Comparison of ENCODE assay signal across 17 cellular contexts in the genomic region with DNA sequence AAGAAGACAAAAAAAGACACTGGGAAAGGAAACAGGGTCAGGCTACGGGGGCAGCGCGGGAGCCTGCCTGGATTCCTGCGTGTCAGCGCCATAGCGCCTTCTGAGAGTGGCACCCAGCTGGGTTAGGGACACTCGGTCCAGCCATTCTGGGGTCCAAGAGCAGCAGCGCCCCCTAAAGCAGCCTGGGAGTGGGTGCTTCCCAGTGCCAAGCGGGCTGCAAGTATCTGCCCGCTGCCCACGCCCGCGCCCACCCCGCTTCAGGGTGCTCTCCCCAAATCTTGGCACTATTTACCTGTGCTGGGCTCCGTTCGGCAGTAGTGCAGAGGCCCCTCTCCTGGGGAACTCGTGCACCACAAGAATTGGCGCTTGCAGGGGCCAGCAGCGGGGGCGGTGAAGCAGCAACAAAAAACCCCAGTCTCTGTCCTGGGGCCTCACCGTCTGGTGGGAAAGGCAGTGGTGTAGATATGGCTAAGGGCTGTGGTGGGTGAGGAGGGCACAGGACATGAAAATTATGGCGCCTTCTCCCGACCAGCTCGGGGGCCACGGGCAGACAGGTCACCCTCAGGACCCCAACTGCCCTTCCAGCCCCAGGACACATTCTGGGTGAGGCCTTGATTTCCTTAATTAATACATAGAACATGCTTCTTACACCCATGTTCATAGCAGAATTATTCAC. TPM values are rescaled to one million over a fixed set of nuclear protein-coding genes. Genes with fewer than 3 reads are reported as not detected.
DNase-seq lines count a peak whose midpoint lies in the region; ATAC-seq and TF ChIP-seq lines count a peak whose summit lies in the region.
"Had no signal": no experiment of that assay in that cellular context is flagged by ENCODE, and none has a peak within 500 bp of the region (broad histone marks: within the 10 kb centered on the region; RNA-seq: fewer than 3 reads in every experiment).

No MANE protein-coding gene starts in this region.

- no peak overlapping the region for H3K27ac ChIP-seq in endodermal cell (ENCODE audit: low read depth, low read length)
- H3K27ac ChIP-seq in neuronal stem cell (replicated peaks; ENCODE audit: low read length) = no peak overlapping the region
- H3K27ac ChIP-seq in hepatocyte = no peak overlapping the region

- H3K36me3 ChIP-seq in endodermal cell (ENCODE audit: control insufficient read depth, insufficient read depth, low read length) (no peaks in the 10 kb centered on the region), neuronal stem cell (replicated peaks in 1 of 2; ENCODE audit: control insufficient read depth in 2 of 2, insufficient read depth in 2 of 2, low read length in 2 of 2) (no peaks in the 10 kb centered on the region), hepatocyte (replicated peaks; ENCODE audit: insufficient read depth, low read depth) (no peaks in the 10 kb centered on the region)
- H3K36me3 ChIP-seq: BLaER1 treated with 17β-estradiol and CSF1 and Interleukin-3, amounts not matched to agents 10 nM and 100 nM had no signal

- H2BK12ac ChIP-seq in neuronal stem cell (ENCODE audit: low read length) = no peak overlapping the region

- no peak for TF ChIP-seq CTCF in natural killer cell (IDR thresholded peaks at IDR 0.05)
- TF ChIP-seq CTCF in endodermal cell (conservative IDR thresholded peaks at IDR 0.05) = peak; percentile 41
- no peak for TF ChIP-seq CTCF in omental fat pad (IDR thresholded peaks at IDR 0.05)
- TF ChIP-seq CTCF in hepatocyte (IDR thresholded peaks at IDR 0.05; ENCODE audit: poor library complexity) = no peak

- peak overlapping the region; percentile 10 for H2AK5ac ChIP-seq in neuronal stem cell (ENCODE audit: low read depth, low read length)

- no peak overlapping the region for H3K18ac ChIP-seq in neuronal stem cell (ENCODE audit: low read length)

- H3K27me3 ChIP-seq in endodermal cell (ENCODE audit: control insufficient read depth, insufficient read depth, low read length, poor library complexity, severe bottlenecking) = no peaks in the 10 kb centered on the region
- peaks cover 0 to 2% (median 0%) of the 10 kb centered on the region in 3 experiments for H3K27me3 ChIP-seq in neuronal stem cell (ENCODE audit: control insufficient read depth in 3 of 3, insufficient read depth in 3 of 3, low read depth in 1 of 3, low read length in 3 of 3)
- no peaks in the 10 kb centered on the region for H3K27me3 ChIP-seq in hepatocyte
- H3K27me3 ChIP-seq: BLaER1 treated with 17β-estradiol and CSF1 and Interleukin-3, amounts not matched to agents 10 nM and 100 nM had no signal

- DNase-seq in natural killer cell treated with Interleukin-12 subunit alpha and Interleukin-12 subunit beta and Interleukin-15 and Interleukin-18, amount 100 ng/mL, for 72 hours (ENCODE audit: low spot score) = peak; percentile 53
- DNase-seq in natural killer cell (no peak), endodermal cell (peak; percentile 62), neuronal stem cell (ENCODE audit: low spot score) (no peak), omental fat pad (ENCODE audit: low spot score) (no peak), hepatocyte (ENCODE audit: low spot score) (no peak), activated gamma-delta T cell (lab: John Stamatoyannopoulos, UW) (no peak)
- DNase-seq: activated CD4-positive, alpha-beta T cell treated with anti-CD3 and anti-CD28 coated beads for 48 hours; MM.1S; NCI-H1436; NCI-H524; stimulated activated CD4-positive, alpha-beta T cell treated with anti-CD3 and anti-CD28 coated beads, Interleukin-2, amount 100 ng/mL, for 48 hours had no signal

- no peak for ATAC-seq in natural killer cell treated with Interleukin-12 subunit alpha and Interleukin-12 subunit beta and Interleukin-15 and Interleukin-18, amount 100 ng/mL, for 72 hours
- ATAC-seq in natural killer cell (no peak), omental fat pad (ENCODE audit: low FRiP score) (no peak), HG03175 (IDR thresholded peaks at IDR 0.05; ENCODE audit: unreplicated experiment) (no peak)
- ATAC-seq: left lobe of liver had no signal

- H2AFZ ChIP-seq in neuronal stem cell (ENCODE audit: low read length) (no peak overlapping the region), hepatocyte (no peak overlapping the region)

- no peak overlapping the region for H3K23ac ChIP-seq in neuronal stem cell (ENCODE audit: low read depth, low read length, poor library complexity)

- H3K9ac ChIP-seq in endodermal cell (ENCODE audit: extremely low read depth, low read length, poor library complexity, severe bottlenecking) (no peak overlapping the region), neuronal stem cell (ENCODE audit: low read depth, low read length, poor library complexity) (no peak overlapping the region)
- H3K9ac ChIP-seq: BLaER1 treated with 17β-estradiol and CSF1 and Interleukin-3, amounts not matched to agents 10 nM and 100 nM had no signal

- no peak overlapping the region for H4K8ac ChIP-seq in neuronal stem cell (ENCODE audit: low read depth, low read length)

- H3K9me2 ChIP-seq in hepatocyte (replicated peaks; ENCODE audit: insufficient read depth) = no peaks in the 10 kb centered on the region

- intact Hi-C loops in natural killer cell (cut with micrococcal nuclease) = no loop called here

- no peak overlapping the region for H2BK5ac ChIP-seq in neuronal stem cell (ENCODE audit: low read length)

- H2BK120ac ChIP-seq in neuronal stem cell (ENCODE audit: low read depth, low read length) = no peak overlapping the region

- H3K27me3 Mint-ChIP-seq in natural killer cell treated with Interleukin-12 subunit alpha and Interleukin-12 subunit beta and Interleukin-15 and Interleukin-18, amount 100 ng/mL, for 72 hours = peaks cover 0 to 3% of the 10 kb centered on the region in 2 donors
- H3K27me3 Mint-ChIP-seq in natural killer cell (ENCODE audit: low read depth in 2 of 2) (no peaks in the 10 kb centered on the region), endodermal cell (ENCODE audit: insufficient read depth) (peaks cover 30% of the 10 kb centered on the region)
- H3K27me3 Mint-ChIP-seq: stimulated activated naive CD8-positive, alpha-beta T cell treated with anti-CD3 and anti-CD28 coated beads, Interleukin-15, Interleukin-2, amounts not matched to agents 100 ng/mL and 50 ng/mL, for 24 hours; type B pancreatic cell had no signal

- peaks cover 2% of the 10 kb centered on the region for H3K79me1 ChIP-seq in neuronal stem cell (ENCODE audit: low read depth, low read length)

- H4K91ac ChIP-seq in neuronal stem cell (ENCODE audit: low read depth, low read length, poor library complexity) = no peak overlapping the region

- no peaks in the 10 kb centered on the region for H3K36me3 Mint-ChIP-seq in natural killer cell treated with Interleukin-12 subunit alpha and Interleukin-12 subunit beta and Interleukin-15 and Interleukin-18, amount 100 ng/mL, for 72 hours
- H3K36me3 Mint-ChIP-seq in natural killer cell (no peaks in the 10 kb centered on the region), endodermal cell (ENCODE audit: low read depth) (no peaks in the 10 kb centered on the region)
- H3K36me3 Mint-ChIP-seq: type B pancreatic cell had no signal

- peaks cover 57 to 59% of the 10 kb centered on the region in 2 donors for H3K4me1 Mint-ChIP-seq in natural killer cell treated with Interleukin-12 subunit alpha and Interleukin-12 subunit beta and Interleukin-15 and Interleukin-18, amount 100 ng/mL, for 72 hours (ENCODE audit: low read depth in 2 of 2)
- H3K4me1 Mint-ChIP-seq in natural killer cell (peaks cover 53 to 64% of the 10 kb centered on the region in 2 donors), endodermal cell (peaks cover 6% of the 10 kb centered on the region)

- no peak overlapping the region for H3K14ac ChIP-seq in neuronal stem cell (ENCODE audit: low read length)

- H3K4me2 ChIP-seq in neuronal stem cell (ENCODE audit: insufficient read depth, low read length, poor library complexity, severe bottlenecking) = no peak overlapping the region
- H3K4me2 ChIP-seq in hepatocyte = no peak overlapping the region

- H3K9me3 ChIP-seq in endodermal cell (ENCODE audit: control insufficient read depth, low read length) (peaks cover 4% of the 10 kb centered on the region), neuronal stem cell (replicated peaks in 1 of 2; ENCODE audit: control insufficient read depth in 2 of 2, insufficient read depth in 1 of 2, low read depth in 1 of 2, low read length in 2 of 2) (peaks cover 0 to 2% of the 10 kb centered on the region in 2 donors), hepatocyte (ENCODE audit: low read depth) (no peaks in the 10 kb centered on the region)

- no peaks in the 10 kb centered on the region for H3K9me3 Mint-ChIP-seq in natural killer cell treated with Interleukin-12 subunit alpha and Interleukin-12 subunit beta and Interleukin-15 and Interleukin-18, amount 100 ng/mL, for 72 hours
- H3K9me3 Mint-ChIP-seq in natural killer cell (no peaks in the 10 kb centered on the region), endodermal cell (no peaks in the 10 kb centered on the region)
- H3K9me3 Mint-ChIP-seq: stimulated activated naive CD8-positive, alpha-beta T cell treated with anti-CD3 and anti-CD28 coated beads, Interleukin-15, Interleukin-2, amounts not matched to agents 100 ng/mL and 50 ng/mL, for 24 hours had no signal

- no peaks in the 10 kb centered on the region for H3K79me2 ChIP-seq in hepatocyte

- peak overlapping the region; percentile 7 for H2BK15ac ChIP-seq in neuronal stem cell (ENCODE audit: low read length)

- WGBS in endodermal cell (ENCODE audit: insufficient coverage in 1 of 2, insufficient read length in 1 of 2), 2 experiments = 93 to 96% methylated on average over 14 to 25 of the region's 25 CpGs
- WGBS in neuronal stem cell (ENCODE audit: extremely low coverage in 2 of 2, insufficient read length in 2 of 2, insufficient replicate concordance in 1 of 2), 2 donors = no CpG with 5 or more reads among the region's 25 CpGs
- WGBS in hepatocyte (ENCODE audit: low lambda C conversion rate, missing lambda C conversion rate) = 94% methylated on average over 25 of the region's 25 CpGs

- no peak overlapping the region for H3K4ac ChIP-seq in neuronal stem cell (ENCODE audit: low read length)

- H4K20me1 ChIP-seq in hepatocyte (ENCODE audit: insufficient read depth, poor library complexity, severe bottlenecking) = no peaks in the 10 kb centered on the region
- H4K20me1 ChIP-seq: BLaER1 treated with 17β-estradiol and CSF1 and Interleukin-3, amounts not matched to agents 10 nM and 100 nM had no signal

- H3K4me1 ChIP-seq in endodermal cell (ENCODE audit: control insufficient read depth, insufficient read depth, low read length) = peaks cover 3% of the 10 kb centered on the region
- peaks cover 7 to 11% of the 10 kb centered on the region in 2 donors for H3K4me1 ChIP-seq in neuronal stem cell (ENCODE audit: control insufficient read depth in 2 of 2, insufficient read depth in 1 of 2, low read depth in 1 of 2, low read length in 2 of 2)
- peaks cover 14% of the 10 kb centered on the region for H3K4me1 ChIP-seq in hepatocyte (ENCODE audit: insufficient read depth)

- H3K4me3 Mint-ChIP-seq in natural killer cell treated with Interleukin-12 subunit alpha and Interleukin-12 subunit beta and Interleukin-15 and Interleukin-18, amount 100 ng/mL, for 72 hours = no peak overlapping the region
- no peak overlapping the region for H3K4me3 Mint-ChIP-seq in natural killer cell
- H3K4me3 Mint-ChIP-seq in endodermal cell = no peak overlapping the region
- H3K4me3 Mint-ChIP-seq: stimulated activated naive CD8-positive, alpha-beta T cell treated with anti-CD3 and anti-CD28 coated beads, Interleukin-15, Interleukin-2, amounts not matched to agents 100 ng/mL and 50 ng/mL, for 24 hours; type B pancreatic cell had no signal

- H3K27ac Mint-ChIP-seq in natural killer cell treated with Interleukin-12 subunit alpha and Interleukin-12 subunit beta and Interleukin-15 and Interleukin-18, amount 100 ng/mL, for 72 hours = peak overlapping the region; percentile 51 to 85
- H3K27ac Mint-ChIP-seq in natural killer cell (peak overlapping the region in 1 of 2 donors; percentile 88), endodermal cell (no peak overlapping the region)
- H3K27ac Mint-ChIP-seq: type B pancreatic cell had no signal

- H3K4me3 ChIP-seq in endodermal cell (ENCODE audit: low read length) (no peak overlapping the region), neuronal stem cell (ENCODE audit: low read length in 2 of 2) (no peak overlapping the region), hepatocyte (no peak overlapping the region)
- H3K4me3 ChIP-seq: BLaER1 treated with 17β-estradiol and CSF1 and Interleukin-3, amounts not matched to agents 10 nM and 100 nM had no signal

RNA-seq across cellular contexts. Expression of a gene that starts 24.1 kb away (rescaled TPM):
- total RNA-seq in natural killer cell treated with Interleukin-12 subunit alpha and Interleukin-12 subunit beta and Interleukin-15 and Interleukin-18, amount 100 ng/mL, for 72 hours = 100 to 1,000 TPM; 127 to 173 TPM
- total RNA-seq in natural killer cell (100 to 1,000 TPM; 161 to 179 (median 178) TPM), endodermal cell (10 to 100 TPM; 49.8 to 72.3 TPM), omental fat pad (10 to 100 TPM; 24.7 to 75.0 (median 46.5) TPM), hepatocyte (54.2 and 65.9 TPM in 2 replicates)
- 98.3 TPM for polyA plus RNA-seq in endodermal cell (2013, experiment 1 of 2)
- polyA plus RNA-seq in endodermal cell (2013, experiment 2 of 2) = 96.7 TPM
- polyA plus RNA-seq in neuronal stem cell (2013, experiment 1 of 2) = 82.5 TPM
- 83.8 TPM for polyA plus RNA-seq in neuronal stem cell (2013, experiment 2 of 2)
- polyA plus RNA-seq in hepatocyte = 29.6 and 33.3 TPM in 2 replicates

Comparison
In these comparisons a context has a peak if more than half of its experiments do, and no peak if none do; other contexts are left out.
1. DNase-seq: peak in natural killer cell treated with Interleukin-12 subunit alpha and Interleukin-12 subunit beta and Interleukin-15 and Interleukin-18, amount 100 ng/mL, for 72 hours (single experiment) and endodermal cell (single experiment); none in natural killer cell (single experiment), neuronal stem cell (single experiment), omental fat pad (single experiment), hepatocyte (single experiment) and activated gamma-delta T cell (single experiment).